In the genomic region with DNA sequence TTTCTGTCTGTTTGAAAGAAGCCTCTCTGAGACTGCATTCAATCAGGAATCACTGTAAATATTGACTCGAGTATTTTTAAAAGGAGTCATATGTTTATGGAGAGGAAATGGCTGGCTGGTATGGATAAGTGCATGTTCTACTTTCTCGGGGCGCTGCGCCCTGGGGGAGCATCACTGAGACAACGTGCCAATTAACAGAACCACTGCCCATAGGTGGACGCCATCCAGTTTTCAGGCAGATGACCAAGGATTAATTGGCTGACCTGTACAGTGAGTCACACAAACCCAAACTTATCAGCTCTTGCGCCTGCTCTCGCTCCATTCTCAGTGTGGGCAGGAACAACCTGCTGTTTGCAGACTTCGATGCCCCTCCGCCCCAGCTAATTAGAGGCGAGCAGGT, we compare ENCODE assay signal across 16 cellular contexts.
DNase-seq lines count a peak whose midpoint lies in the region; ATAC-seq and TF ChIP-seq lines count a peak whose summit lies in the region.
"Had no signal": no experiment of that assay in that cellular context is flagged by ENCODE, and none has a peak within 500 bp of the region (broad histone marks: within the 10 kb centered on the region; RNA-seq: fewer than 3 reads in every experiment).

No MANE protein-coding gene starts in this region.

- 60 to 63% (median 61%) methylated on average over 11 of the region's 11 CpGs for WGBS in heart left ventricle, 4 donors

- H3K36me3 ChIP-seq in heart left ventricle = no peaks in the 10 kb centered on the region
- H3K36me3 ChIP-seq: tibial nerve had no signal

- ATAC-seq in heart left ventricle = peak; percentile 62 to 85 (median 69)
- peak; percentile 75 for ATAC-seq in omental fat pad (ENCODE audit: low FRiP score)
- ATAC-seq in HG03135 (IDR thresholded peaks at IDR 0.05; ENCODE audit: unreplicated experiment) = no peak
- ATAC-seq: HCT116 had no signal

- no peak for TF ChIP-seq POLR2A in heart left ventricle (IDR thresholded peaks at IDR 0.05)

- H3K27ac ChIP-seq in heart left ventricle = peak overlapping the region in 11 of 12 donors; percentile 21 to 85 (median 67)
- H3K27ac ChIP-seq: 22Rv1 had no signal

- DNase-seq in DMS53 (lab: John Stamatoyannopoulos, UW) (peak; percentile 22), DMS53 treated with DMSO at 0.1 percent for 48 hours (lab: John Stamatoyannopoulos, UW; ENCODE audit: unreplicated experiment) (no peak), RPMI7951 (ENCODE audit: low read depth) (peak; percentile 75), heart left ventricle (peak in 1 of 5 donors; percentile 53), omental fat pad (ENCODE audit: low spot score) (no peak), hepatic stellate cell (ENCODE audit: low spot score) (no peak), islet precursor cell (no peak)
- DNase-seq: foreskin fibroblast, NCI-H187 treated with DMSO at 0.1 percent for 48 hours, NCI-H446, SK-N-SH had no signal

- H3K27me3 ChIP-seq in heart left ventricle = no peaks in the 10 kb centered on the region
- H3K27me3 ChIP-seq: tibial nerve had no signal

- TF ChIP-seq CTCF in heart left ventricle (IDR thresholded peaks at IDR 0.05) = no peak
- no peak for TF ChIP-seq CTCF in omental fat pad (IDR thresholded peaks at IDR 0.05)

- intact Hi-C loops in heart left ventricle (cut with DNase I) = no loop called here

- H3K9me3 ChIP-seq in heart left ventricle = no peaks in the 10 kb centered on the region
- H3K9me3 ChIP-seq: SK-N-SH, tibial nerve had no signal

- H3K4me1 ChIP-seq in heart left ventricle = peaks cover 0 to 12% (median 6%) of the 10 kb centered on the region in 12 donors

- H3K4me3 ChIP-seq in heart left ventricle = no peak overlapping the region
- H3K4me3 ChIP-seq: smooth muscle cell, tibial nerve had no signal

Comparison
In these comparisons a context has a peak if more than half of its experiments do, and no peak if none do; other contexts are left out.
1. DNase-seq: peak in DMS53 (single experiment) and RPMI7951 (single experiment); none in DMS53 treated with DMSO at 0.1 percent for 48 hours (single experiment), omental fat pad (single experiment), hepatic stellate cell (single experiment) and islet precursor cell (single experiment).